12 cellular contexts compared by ENCODE assay signal in genomic region chr7:154039466-154040165, GRCh38. TPM values are rescaled to one million over a fixed set of nuclear protein-coding genes. Genes with fewer than 3 reads are reported as not detected.
DNase-seq lines count a peak whose midpoint lies in the region; ATAC-seq and TF ChIP-seq lines count a peak whose summit lies in the region.
"Not testable (repeated sequence)": the region's sequence is repeated elsewhere in the genome, so short reads cannot be mapped to it uniquely, and the experiment has no call there.
"Had no signal": no experiment of that assay in that cellular context is flagged by ENCODE, and none has a peak within 500 bp of the region (broad histone marks: within the 10 kb centered on the region; RNA-seq: fewer than 3 reads in every experiment).

No MANE protein-coding gene starts in this region.

- not testable (repeated sequence) for H3K27ac ChIP-seq in CD8-positive, alpha-beta T cell (ENCODE audit: low read depth, low read length); HCT116 (ENCODE audit: low read depth, low read length)

- H3K36me3 Mint-ChIP-seq in CD8-positive, alpha-beta T cell; T-helper 17 cell (ENCODE audit: low read depth); activated naive CD8-positive, alpha-beta T cell treated with anti-CD3 and anti-CD28 coated beads for 36 hours: not testable (repeated sequence)

- RAD21 ChIA-PET in HCT116 (lab: Charles Lee; ENCODE audit: low non-redundant PET in 1 of 2, low total read pairs in 2 of 2, uncharacterized antibody in 2 of 2, unreplicated experiment in 2 of 2) = not testable (repeated sequence)

- H3K79me2 ChIP-seq in HCT116 (ENCODE audit: insufficient read depth, low read length) = not testable (repeated sequence)

- not testable (repeated sequence) for TF ChIP-seq RAD21 in HCT116 (IDR thresholded peaks at IDR 0.05; ENCODE audit: low read depth)

- H2AFZ ChIP-seq in HCT116 (ENCODE audit: low read depth, low read length, poor library complexity, severe bottlenecking) = not testable (repeated sequence)

- not testable (repeated sequence) for TF ChIP-seq POLR2A in HCT116 (IDR thresholded peaks at IDR 0.05; ENCODE audit: borderline replicate concordance, extremely low read depth, insufficient read depth, insufficient read length)

- peak; percentile 80 for ATAC-seq in CD8-positive, alpha-beta T cell
- ATAC-seq in GM19035 (IDR thresholded peaks at IDR 0.05; ENCODE audit: unreplicated experiment) (peak; percentile 80), HCT116 (peak; percentile 83), HG03280 (IDR thresholded peaks at IDR 0.05; ENCODE audit: unreplicated experiment) (peak; percentile 73), T-helper 17 cell (peak; percentile 88), left colon (peak; percentile 60)

- not testable (repeated sequence) for H3K36me3 ChIP-seq in CD8-positive, alpha-beta T cell (ENCODE audit: insufficient read depth, low read length); HCT116 (ENCODE audit: control insufficient read depth in 1 of 2, insufficient read depth in 2 of 2, low read length in 2 of 2)

- H3K4me3 ChIP-seq in CD8-positive, alpha-beta T cell (ENCODE audit: low read depth, low read length); HCT116 (replicated peaks in 1 of 2; ENCODE audit: low read depth in 1 of 2, low read length in 2 of 2): not testable (repeated sequence)

- intact Hi-C loops in CD8-positive, alpha-beta T cell (cut with DNase I, micrococcal nuclease); HCT116 (cut with micrococcal nuclease); left colon (cut with DNase I, micrococcal nuclease): not testable (repeated sequence)

- H3K4me1 ChIP-seq in CD8-positive, alpha-beta T cell (ENCODE audit: insufficient read depth, low read length); HCT116 (ENCODE audit: control insufficient read depth in 1 of 2, insufficient read depth in 2 of 2, low read length in 2 of 2): not testable (repeated sequence)

- H3K27ac Mint-ChIP-seq in CD8-positive, alpha-beta T cell; T-helper 17 cell; activated naive CD8-positive, alpha-beta T cell treated with anti-CD3 and anti-CD28 coated beads for 36 hours: not testable (repeated sequence)

- H4K20me1 ChIP-seq in HCT116 (ENCODE audit: insufficient read depth) = not testable (repeated sequence)

- H3K9ac ChIP-seq in HCT116 (ENCODE audit: low read length) = not testable (repeated sequence)

- TF ChIP-seq CTCF in CD8-positive, alpha-beta T cell (IDR thresholded peaks at IDR 0.05); HCT116 (IDR thresholded peaks at IDR 0.05 in 2 of 3, conservative IDR thresholded peaks at IDR 0.05 in 1 of 3; ENCODE audit: borderline replicate concordance in 1 of 3, insufficient read depth in 1 of 3, low read depth in 2 of 3, low read length in 2 of 3): not testable (repeated sequence)

- not testable (repeated sequence) for H3K9me3 ChIP-seq in CD8-positive, alpha-beta T cell (ENCODE audit: low read length); HCT116 (ENCODE audit: control insufficient read depth in 1 of 2, insufficient read depth in 1 of 2, low read depth in 1 of 2, low read length in 2 of 2); T-helper 17 cell (ENCODE audit: control insufficient read depth, low read length, poor library complexity, severe bottlenecking)

- not testable (repeated sequence) for H3K27me3 Mint-ChIP-seq in CD8-positive, alpha-beta T cell (ENCODE audit: low read depth); T-helper 17 cell; activated naive CD8-positive, alpha-beta T cell treated with anti-CD3 and anti-CD28 coated beads for 36 hours

- H3K4me3 Mint-ChIP-seq in CD8-positive, alpha-beta T cell; T-helper 17 cell; activated naive CD8-positive, alpha-beta T cell treated with anti-CD3 and anti-CD28 coated beads for 36 hours: not testable (repeated sequence)

- not testable (repeated sequence) for BruUV-seq in HCT116 (replicated peaks; lab: Mats Ljungman, UMichigan)

- H3K27me3 ChIP-seq in CD8-positive, alpha-beta T cell (ENCODE audit: insufficient read depth, low read length); HCT116 (ENCODE audit: insufficient read depth, low read length): not testable (repeated sequence)

- H3K9me3 Mint-ChIP-seq in CD8-positive, alpha-beta T cell; activated naive CD8-positive, alpha-beta T cell treated with anti-CD3 and anti-CD28 coated beads for 36 hours: not testable (repeated sequence)

- not testable (repeated sequence) for H3K4me2 ChIP-seq in HCT116 (ENCODE audit: low read length)

- CTCF ChIA-PET in CD8-positive, alpha-beta T cell (lab: Charles Lee); HCT116 (lab: Charles Lee): not testable (repeated sequence)

- H3K9me2 ChIP-seq in HCT116 (ENCODE audit: insufficient read depth) = not testable (repeated sequence)

- DNase-seq in CD8-positive, alpha-beta T cell; HCT116 (ENCODE audit: low read depth, low spot score); T-helper 17 cell: not testable (repeated sequence)
- peak; percentile 50 for DNase-seq in activated naive CD8-positive, alpha-beta T cell treated with anti-CD3 and anti-CD28 coated beads for 36 hours
- peak; percentile 26 to 38 for DNase-seq in left colon
- DNase-seq in stimulated activated CD4-positive, alpha-beta T cell treated with anti-CD3 and anti-CD28 coated beads, TNF-alpha, amount 100 ng/mL, for 48 hours (ENCODE audit: low read depth in 3 of 3) = peak in 2 of 3 donors; percentile 3 to 5

- H3K4me1 Mint-ChIP-seq in CD8-positive, alpha-beta T cell (ENCODE audit: low read depth); T-helper 17 cell; activated naive CD8-positive, alpha-beta T cell treated with anti-CD3 and anti-CD28 coated beads for 36 hours: not testable (repeated sequence)

- POLR2A ChIA-PET in CD8-positive, alpha-beta T cell (lab: Charles Lee); HCT116 (lab: Charles Lee): not testable (repeated sequence)

RNA-seq across cellular contexts. Expression of gene DPP6, which starts 12.6 kb away (rescaled TPM):
- not detected for total RNA-seq in CD8-positive, alpha-beta T cell
- total RNA-seq in HCT116 (2021; ENCODE audit: unreplicated experiment) (not detected), T-helper 17 cell (not detected), left colon (1 to 10 TPM in 1 of 2 donors, under 1 TPM in 1; 0.37 to 2.9 TPM)
- 0.02 TPM in 1 of 2 replicates, not detected in the other for polyA plus RNA-seq in HCT116 (2012)
- total RNA-seq in activated naive CD8-positive, alpha-beta T cell treated with anti-CD3 and anti-CD28 coated beads for 36 hours = not detected
- total RNA-seq: liver; T-helper 1 cell treated with Interleukin-12 subunit alpha and Interleukin-12 subunit beta and Interleukin-4 antibody, amounts not matched to agents 30 ng/mL and 1 ng/mL, for 36 hours; ureter had no signal
- polyA plus RNA-seq: AG04450 had no signal
